ENCODE assay signal across 27 cellular contexts in genomic region chr11:105215528-105215927, GRCh38.
DNase-seq lines count a peak whose midpoint lies in the region; ATAC-seq, FAIRE-seq and TF ChIP-seq lines count a peak whose summit lies in the region.
"Had no signal": no experiment of that assay in that cellular context is flagged by ENCODE, and none has a peak within 500 bp of the region (broad histone marks: within the 10 kb centered on the region; RNA-seq: fewer than 3 reads in every experiment).

No MANE protein-coding gene starts in this region.

- H3K27ac Mint-ChIP-seq in chondrocyte (ENCODE audit: unreplicated experiment): no peak overlapping the region
- H3K27ac Mint-ChIP-seq: CD14-positive monocyte; CD4-positive, alpha-beta memory T cell; CD4-positive, CD25-positive, alpha-beta regulatory T cell; CD8-positive, alpha-beta memory T cell had no signal

- H3K27me3 ChIP-seq in bronchial epithelial cell (ENCODE audit: control insufficient read depth, insufficient read depth, low read length): peaks cover 1% of the 10 kb centered on the region
- H3K27me3 ChIP-seq: BE2C, BLaER1 had no signal

- no peaks in the 10 kb centered on the region for H3K36me3 ChIP-seq in bronchial epithelial cell (ENCODE audit: control insufficient read depth, insufficient read depth, low read length)
- H3K36me3 ChIP-seq: BE2C, BLaER1 had no signal

- peaks cover 31% of the 10 kb centered on the region for H3K27me3 Mint-ChIP-seq in chondrocyte (ENCODE audit: low read depth)
- H3K27me3 Mint-ChIP-seq: CD4-positive, alpha-beta memory T cell; CD4-positive, CD25-positive, alpha-beta regulatory T cell had no signal

- TF ChIP-seq CTCF in bronchial epithelial cell (IDR thresholded peaks at IDR 0.05; ENCODE audit: insufficient read depth, low read length, severe bottlenecking) (no peak), chondrocyte (IDR thresholded peaks at IDR 0.05) (no peak)

- H3K4me1 Mint-ChIP-seq in chondrocyte (ENCODE audit: low read depth): peaks cover 13% of the 10 kb centered on the region
- H3K4me1 Mint-ChIP-seq: CD4-positive, alpha-beta memory T cell; CD4-positive, CD25-positive, alpha-beta regulatory T cell; CD8-positive, alpha-beta memory T cell had no signal

- no peak overlapping the region for H3K4me3 ChIP-seq in bronchial epithelial cell (ENCODE audit: low read depth, low read length)
- H3K4me3 ChIP-seq: BLaER1, GM12878 had no signal

- ATAC-seq in esophagus mucosa (peak; percentile 91), GM18867 (IDR thresholded peaks at IDR 0.05; ENCODE audit: unreplicated experiment) (no peak)
- ATAC-seq: GM12878 had no signal

- H3K9me3 Mint-ChIP-seq in chondrocyte (ENCODE audit: low read depth): no peaks in the 10 kb centered on the region
- H3K9me3 Mint-ChIP-seq: CD4-positive, alpha-beta memory T cell; CD4-positive, CD25-positive, alpha-beta regulatory T cell; CD8-positive, alpha-beta memory T cell had no signal

- peak; percentile 26 for DNase-seq in bronchial epithelial cell (ENCODE audit: low read depth)
- no peak for DNase-seq in chondrocyte (ENCODE audit: low spot score)
- no peak for DNase-seq in SW480 (ENCODE audit: low spot score)
- DNase-seq: 8988T; ACHN; BE2C; C1 segment of cervical spinal cord; CD4-positive, alpha-beta memory T cell; CD4-positive, CD25-positive, alpha-beta regulatory T cell; CD8-positive, alpha-beta memory T cell; COR-L47; DMS 273 treated with DMSO at 0.1 percent for 48 hours; DMS153; DMS53; DMS79; DND-41; EL; GDM1 had no signal

- no peak overlapping the region for H3K4me3 Mint-ChIP-seq in chondrocyte (ENCODE audit: unreplicated experiment)
- H3K4me3 Mint-ChIP-seq: CD14-positive monocyte; CD4-positive, alpha-beta memory T cell; CD4-positive, CD25-positive, alpha-beta regulatory T cell; CD8-positive, alpha-beta memory T cell had no signal

- no peaks in the 10 kb centered on the region for H3K36me3 Mint-ChIP-seq in chondrocyte (ENCODE audit: low read depth)
- H3K36me3 Mint-ChIP-seq: CD4-positive, alpha-beta memory T cell; CD4-positive, CD25-positive, alpha-beta regulatory T cell; CD8-positive, alpha-beta memory T cell had no signal

- FAIRE-seq in bronchial epithelial cell (lab: Jason Lieb, UNC): no peak
- FAIRE-seq: A204.1, GM12878, GM12892, GM18507, GM19239 had no signal
